7 cellular contexts compared by ENCODE assay signal in genomic region chr7:73451780-73452398, GRCh38. TPM values are rescaled to one million over a fixed set of nuclear protein-coding genes. Genes with fewer than 3 reads are reported as not detected.
DNase-seq lines count a peak whose midpoint lies in the region; ATAC-seq, FAIRE-seq and TF ChIP-seq lines count a peak whose summit lies in the region.

No MANE protein-coding gene starts in this region.

- no peak overlapping the region for H2BK12ac ChIP-seq in H1 (ENCODE audit: low read depth, low read length)

- BruUV-seq in IMR-90 (replicated peaks; lab: Mats Ljungman, UMichigan) = no TSS peak
- BruUV-seq in PC-3 (replicated peaks; lab: Mats Ljungman, UMichigan) = no TSS peak

- peaks cover 25% of the 10 kb centered on the region for H3K79me2 ChIP-seq in DND-41 (ENCODE audit: insufficient read depth, low read length)
- no peaks in the 10 kb centered on the region for H3K79me2 ChIP-seq in PC-3 (ENCODE audit: low read length)
- no peaks in the 10 kb centered on the region; a peak in 1 of 4 replicates for H3K79me2 ChIP-seq in H1 (ENCODE audit: control insufficient read depth in 1 of 2, insufficient read depth in 2 of 2, low read length in 2 of 2)

- peaks cover 96% of the 10 kb centered on the region for H3K36me3 ChIP-seq in DND-41 (ENCODE audit: insufficient read depth, low read length)
- H3K36me3 ChIP-seq in IMR-90 (ENCODE audit: control insufficient read depth, insufficient read depth, low read length) = peaks cover 43% of the 10 kb centered on the region
- peaks cover 59% of the 10 kb centered on the region for H3K36me3 ChIP-seq in PC-3 (ENCODE audit: low read depth, low read length)
- H3K36me3 ChIP-seq in H1 (ENCODE audit: control insufficient read depth in 2 of 4, insufficient read depth in 4 of 4, low read length in 3 of 4) = peaks cover 36 to 81% (median 52%) of the 10 kb centered on the region in 4 experiments

- H3K9ac ChIP-seq in DND-41 (ENCODE audit: low read depth, low read length) = no peak overlapping the region
- H3K9ac ChIP-seq in IMR-90 (ENCODE audit: low read depth, low read length) = no peak overlapping the region
- no peak overlapping the region for H3K9ac ChIP-seq in PC-3 (ENCODE audit: low read length)
- H3K9ac ChIP-seq in H1 (replicated peaks in 1 of 4; ENCODE audit: extremely low read depth in 1 of 4, low read depth in 3 of 4, low read length in 3 of 4) = no peak overlapping the region

- H2BK20ac ChIP-seq in IMR-90 (ENCODE audit: low read depth, low read length) (no peak overlapping the region), H1 (ENCODE audit: low read length) (no peak overlapping the region)

- H3K9me1 ChIP-seq in IMR-90 (ENCODE audit: insufficient read depth, low read length) = no peaks in the 10 kb centered on the region

- H3K14ac ChIP-seq in IMR-90 (replicated peaks; ENCODE audit: low read depth, low read length) = no peak overlapping the region
- H3K14ac ChIP-seq in H1 (ENCODE audit: insufficient read length) = no peak overlapping the region

- H3K79me1 ChIP-seq in IMR-90 (ENCODE audit: low read depth in 1 of 2, low read length in 2 of 2) (peaks cover 10 to 49% of the 10 kb centered on the region in 2 experiments), H1 (ENCODE audit: low read depth, low read length) (no peaks in the 10 kb centered on the region; the same call in 1 of the 2 replicates)

- TF ChIP-seq POLR2A in IMR-90 (IDR thresholded peaks at IDR 0.05; ENCODE audit: low read depth, low read length) = peak; percentile 44; the same call in 1 of the 2 replicates
- no peak for TF ChIP-seq POLR2A in H1 (IDR thresholded peaks at IDR 0.05; ENCODE audit: control extremely low read depth in 1 of 2, low read depth in 2 of 2, low read length in 2 of 2)

- H2BK15ac ChIP-seq in IMR-90 (ENCODE audit: low read depth, low read length) (no peak overlapping the region), H1 (ENCODE audit: low read length) (no peak overlapping the region)

- no peak overlapping the region for H2AFZ ChIP-seq in DND-41 (ENCODE audit: low read depth, low read length)
- H2AFZ ChIP-seq in IMR-90 (replicated peaks; ENCODE audit: low read length, poor library complexity) = no peak overlapping the region
- no peak overlapping the region for H2AFZ ChIP-seq in PC-3 (ENCODE audit: low read length)
- H2AFZ ChIP-seq in H1 (ENCODE audit: low read length) = no peak overlapping the region

- H3F3A ChIP-seq in PC-3 (ENCODE audit: low read length, unreplicated experiment) = no peaks in the 10 kb centered on the region

- in situ Hi-C loops in IMR-90 (cut with MboI; ENCODE audit: low sequenced_read_pairs) = no loop called here

- TF ChIP-seq RAD21 in IMR-90 (IDR thresholded peaks at IDR 0.05; ENCODE audit: low read length) (peak; percentile 98), H1 (IDR thresholded peaks at IDR 0.05 in 1 of 2, conservative IDR thresholded peaks at IDR 0.05 in 1 of 2; ENCODE audit: low read depth in 2 of 2, low read length in 2 of 2) (peak; percentile 93 to 95)

- H3K27me3 ChIP-seq in DND-41 (ENCODE audit: insufficient read depth, low read length, poor library complexity) (no peaks in the 10 kb centered on the region), IMR-90 (ENCODE audit: control insufficient read depth, insufficient read depth, low read length) (no peaks in the 10 kb centered on the region), PC-3 (ENCODE audit: low read length) (no peaks in the 10 kb centered on the region), H1 (replicated peaks in 1 of 4; ENCODE audit: control insufficient read depth in 3 of 4, extremely low read depth in 1 of 4, insufficient read depth in 3 of 4, low read length in 3 of 4) (no peaks in the 10 kb centered on the region)

- 94% methylated on average over 3 of the region's 5 CpGs; no CpG with 5 or more reads in 1 of the 2 experiments for WGBS in IMR-90 (ENCODE audit: extremely low coverage in 2 of 2, insufficient read length in 1 of 2), 2 experiments
- 77% methylated on average over 5 of the region's 5 CpGs; no CpG with 5 or more reads in 1 of the 2 experiments for WGBS in H1 (ENCODE audit: extremely low coverage in 1 of 2, insufficient coverage in 1 of 2, insufficient read length in 1 of 2, insufficient replicate concordance in 2 of 2, low coverage in 1 of 2, low lambda C conversion rate in 2 of 2, missing lambda C conversion rate in 1 of 2), 2 experiments

- H3K4ac ChIP-seq in IMR-90 (ENCODE audit: low read depth, low read length) (no peak overlapping the region), H1 (replicated peaks; ENCODE audit: insufficient read length, low read depth, low read length) (no peak overlapping the region)

- intact Hi-C loops in IMR-90 (cut with micrococcal nuclease) (loop anchor here (1.0 kb wide), 2 partner anchors 110 to 128 kb away; no protein-coding TSS in a partner anchor), PC-3 (cut with micrococcal nuclease) (loop anchor here (5.0 kb wide), 1 partner anchor 110 kb away; no protein-coding TSS in a partner anchor)

- H2BK5ac ChIP-seq in IMR-90 (ENCODE audit: low read depth, low read length, poor library complexity, severe bottlenecking) (no peak overlapping the region), H1 (ENCODE audit: low read depth, low read length) (no peak overlapping the region)

- no peak for TF ChIP-seq EP300 in H1 (IDR thresholded peaks at IDR 0.05; ENCODE audit: borderline replicate concordance in 1 of 2, low read depth in 2 of 2, low read length in 2 of 2)

- peak; percentile 95 for TF ChIP-seq CTCF in DND-41 (IDR thresholded peaks at IDR 0.05; ENCODE audit: borderline replicate concordance, extremely low read depth, low read length, poor library complexity, severe bottlenecking)
- peak; percentile 98 for TF ChIP-seq CTCF in IMR-90 (conservative IDR thresholded peaks at IDR 0.05; ENCODE audit: low read depth, low read length)
- peak; percentile 97 for TF ChIP-seq CTCF in PC-3 (conservative IDR thresholded peaks at IDR 0.05; ENCODE audit: low read depth, low read length)
- peak in 2 of 3 experiments; percentile 82 to 90; a peak in 3 of 4 replicates for TF ChIP-seq CTCF in H1 (IDR thresholded peaks at IDR 0.05; ENCODE audit: control extremely low read depth in 1 of 3, insufficient read depth in 1 of 3, low read depth in 1 of 3, low read length in 3 of 3)

- H3K4me3 ChIP-seq in DND-41 (ENCODE audit: low read depth in 1 of 2, low read length in 2 of 2) = no peak overlapping the region
- no peak overlapping the region for H3K4me3 ChIP-seq in IMR-90 (ENCODE audit: insufficient read depth, low read depth, low read length)
- H3K4me3 ChIP-seq in PC-3 (ENCODE audit: low read length) = no peak overlapping the region
- no peak overlapping the region for H3K4me3 ChIP-seq in H1 (ENCODE audit: extremely low read depth in 1 of 4, insufficient read depth in 2 of 4, low read depth in 3 of 4, low read length in 4 of 4)

- FAIRE-seq in H1 (lab: Jason Lieb, UNC) = peak; percentile 57

- H4K91ac ChIP-seq in IMR-90 (ENCODE audit: insufficient read depth, low read depth, low read length) (no peak overlapping the region), H1 (replicated peaks; ENCODE audit: insufficient read length, low read length) (no peak overlapping the region)

- H4K5ac ChIP-seq in IMR-90 (ENCODE audit: low read depth, low read length) = no peak overlapping the region
- H4K5ac ChIP-seq in H1 (ENCODE audit: insufficient read length, low read depth, low read length) = no peak overlapping the region

- H2AK9ac ChIP-seq in IMR-90 (replicated peaks; ENCODE audit: low read depth, low read length, poor library complexity) = no peak overlapping the region

- POLR2A ChIA-PET in IMR-90 (lab: Charles Lee; ENCODE audit: unreplicated experiment) (no interaction called here), PC-3 (lab: Charles Lee; ENCODE audit: unreplicated experiment) (no interaction called here), H1 (lab: Charles Lee; ENCODE audit: partially characterized antibody) (no interaction called here)

- no peak overlapping the region for H2BK120ac ChIP-seq in IMR-90 (ENCODE audit: low read depth, low read length)
- H2BK120ac ChIP-seq in H1 (replicated peaks; ENCODE audit: low read depth, low read length) = no peak overlapping the region

- dilution Hi-C loops in IMR-90 (cut with HindIII; ENCODE audit: low sequenced_read_pairs, unreplicated experiment) = no loop called here

- H3K4me1 ChIP-seq in DND-41 (ENCODE audit: insufficient read depth, low read length) (no peaks in the 10 kb centered on the region), IMR-90 (ENCODE audit: control insufficient read depth, insufficient read depth, low read length) (peaks cover 17% of the 10 kb centered on the region), PC-3 (ENCODE audit: insufficient read depth, low read length) (no peaks in the 10 kb centered on the region), H1 (replicated peaks in 1 of 4; ENCODE audit: control insufficient read depth in 3 of 4, insufficient read depth in 4 of 4, low read length in 3 of 4) (no peaks in the 10 kb centered on the region)

- H3K4me2 ChIP-seq in DND-41 (ENCODE audit: insufficient read depth, low read length) = no peak overlapping the region
- H3K4me2 ChIP-seq in IMR-90 (ENCODE audit: low read depth, low read length) = no peak overlapping the region
- no peak overlapping the region for H3K4me2 ChIP-seq in PC-3 (ENCODE audit: low read length)
- H3K4me2 ChIP-seq in H1 (ENCODE audit: insufficient read depth in 1 of 2, low read depth in 2 of 2, low read length in 2 of 2) = no peak overlapping the region

- peaks cover 44% of the 10 kb centered on the region for H4K20me1 ChIP-seq in DND-41 (ENCODE audit: insufficient read depth, low read length)
- peaks cover 6% of the 10 kb centered on the region; the same call in 1 of the 2 replicates for H4K20me1 ChIP-seq in IMR-90 (ENCODE audit: insufficient read depth, low read length)
- no peaks in the 10 kb centered on the region for H4K20me1 ChIP-seq in PC-3 (ENCODE audit: low read length)
- peaks cover 3 to 4% of the 10 kb centered on the region in 2 experiments for H4K20me1 ChIP-seq in H1 (replicated peaks in 1 of 2; ENCODE audit: control insufficient read depth in 1 of 2, insufficient read depth in 2 of 2, low read length in 2 of 2)

- H3K9me3 ChIP-seq in DND-41 (ENCODE audit: insufficient read depth, low read length, severe bottlenecking) (no peaks in the 10 kb centered on the region), IMR-90 (ENCODE audit: control insufficient read depth, insufficient read depth, low read length) (no peaks in the 10 kb centered on the region), PC-3 (ENCODE audit: low read length) (no peaks in the 10 kb centered on the region), H1 (ENCODE audit: insufficient read depth in 2 of 2, low read depth in 1 of 2, low read length in 1 of 2) (no peaks in the 10 kb centered on the region)

- H3K56ac ChIP-seq in IMR-90 (ENCODE audit: extremely low read depth, insufficient read depth, low read length) (no peak overlapping the region), H1 (replicated peaks; ENCODE audit: insufficient read length, low read depth, low read length) (no peak overlapping the region)

- no peak overlapping the region for H3K27ac ChIP-seq in DND-41 (ENCODE audit: low read length)
- H3K27ac ChIP-seq in IMR-90 (ENCODE audit: insufficient read depth, low read length) = no peak overlapping the region
- no peak overlapping the region for H3K27ac ChIP-seq in PC-3 (ENCODE audit: low read length)
- H3K27ac ChIP-seq in H1 (ENCODE audit: low read depth, low read length) = no peak overlapping the region

- H3K18ac ChIP-seq in IMR-90 (ENCODE audit: low read depth, low read length) = no peak overlapping the region
- no peak overlapping the region for H3K18ac ChIP-seq in H1 (ENCODE audit: extremely low read depth, low read length)

- H3K23me2 ChIP-seq in H1 (ENCODE audit: low read depth, low read length) = no peaks in the 10 kb centered on the region; the same call in 1 of the 2 replicates

- H2AK5ac ChIP-seq in IMR-90 (ENCODE audit: low read depth, low read length) (no peak overlapping the region), H1 (ENCODE audit: low read depth, low read length) (no peak overlapping the region)

- H3K23ac ChIP-seq in IMR-90 (ENCODE audit: low read depth, low read length) (no peak overlapping the region), H1 (ENCODE audit: insufficient read length) (no peak overlapping the region)

- DNase-seq in DND-41 (peak; percentile 40), IMR-90 (peak; percentile 74), PC-3 (peak; percentile 67), H1 (ENCODE audit: low read depth in 1 of 2, low spot score in 2 of 2) (no peak), midbrain (lab: John Stamatoyannopoulos, UW) (peak; percentile 60)

- H3K9me2 ChIP-seq in PC-3 (replicated peaks; ENCODE audit: low read length) = no peaks in the 10 kb centered on the region

- H4K8ac ChIP-seq in IMR-90 (ENCODE audit: low read depth in 2 of 2, low read length in 2 of 2) (no peak overlapping the region), H1 (ENCODE audit: extremely low read depth, insufficient read depth, low read length) (no peak overlapping the region)

- ATAC-seq in DND-41 (ENCODE audit: insufficient read depth, low read depth) (peak; percentile 72), IMR-90 (ENCODE audit: low read depth) (peak; percentile 79), PC-3 (peak; percentile 74), GM19455 (IDR thresholded peaks at IDR 0.05; ENCODE audit: unreplicated experiment) (no peak), GM19023 (IDR thresholded peaks at IDR 0.05; ENCODE audit: unreplicated experiment) (no peak)

- CTCF ChIA-PET in IMR-90 (lab: Yijun Ruan, JAX) (interaction anchor here (0.6 to 1.3 kb wide), 4 partner anchors 10 to 128 kb away, joined by 3 to 6 read pairs (median 4); no protein-coding TSS in a partner anchor), PC-3 (lab: Charles Lee) (interaction anchor here (0.6 kb wide), 4 partner anchors 109 to 551 kb away, joined by 3 to 6 read pairs (median 4); no protein-coding TSS in a partner anchor), H1 (lab: Charles Lee; ENCODE audit: partially characterized antibody) (interaction anchor here (0.6 to 3.6 kb wide), 40 partner anchors 8 to 273 kb away, joined by 3 to 26 read pairs (median 5); partner anchors contain the start of genes NSUN5 and TRIM50)

RNA-seq across cellular contexts. Expression of gene FZD9, which starts 18.3 kb away (rescaled TPM):
- total RNA-seq in IMR-90 (2012; rRNA removed) (0.72 and 0.83 TPM in 2 replicates), PC-3 (2014; rRNA removed) (0.12 and 0.87 TPM in 2 replicates)
- polyA plus RNA-seq in IMR-90 (2012; rRNA removed) (1.6 and 1.8 TPM in 2 replicates), H1 (2011; rRNA removed) (4.7 and 6.7 TPM in 2 replicates)
- 0.81 and 3.3 TPM in 2 replicates for polyA plus RNA-seq in IMR-90 (2012; cell fraction: cytosol; rRNA removed)
- 0.52 and 1.4 TPM in 2 replicates for polyA plus RNA-seq in IMR-90 (2012; cell fraction: nucleus; rRNA removed; ENCODE audit: low replicate concordance)
- total RNA-seq in H1 (2021; fragmentation: NEBNext Ultra II Directional; extraction: Animal tissue kit (Norgen Biotek cat#: 25700)) = 3.2 and 3.5 TPM in 2 replicates
- polyA plus RNA-seq in H1 (2011; cell fraction: cytosol; rRNA removed) = 4.3 TPM
- polyA plus RNA-seq in H1 (2011; cell fraction: nucleus; rRNA removed) = 4.8 TPM
- 1.6 to 3.3 TPM (median 3.1 TPM) in 4 replicates for polyA plus RNA-seq in H1 (2012, experiment 1 of 2)
- polyA plus RNA-seq in H1 (2012, experiment 2 of 2) = 2.7 TPM
- 3.4 TPM for polyA plus RNA-seq in H1 (2013, experiment 1 of 2)
- polyA plus RNA-seq in H1 (2013, experiment 2 of 2) = 3.3 TPM
- polyA minus RNA-seq in H1 (2011; rRNA and poly(A)+ RNA removed) = 1.4 and 1.5 TPM in 2 replicates
- polyA minus RNA-seq in H1 (2011; cell fraction: cytosol; rRNA and poly(A)+ RNA removed) = 5.6 TPM
- polyA minus RNA-seq in H1 (2011; cell fraction: nucleus; rRNA and poly(A)+ RNA removed) = 7.9 TPM

Comparison
In these comparisons a context has a peak if more than half of its experiments do, and no peak if none do; other contexts are left out.
1. ATAC-seq: peak in DND-41 (single experiment), IMR-90 (single experiment) and PC-3 (single experiment); none in GM19455 (single experiment) and GM19023 (single experiment).
2. DNase-seq: peak in DND-41 (single experiment), IMR-90 (single experiment), PC-3 (single experiment) and midbrain (single experiment); none in H1 (0 of 2).
3. Peak in every context shown above with its lines, with median percentiles within 50 percentile points of each other: CTCF ChIP-seq.